22 cellular contexts compared by ENCODE assay signal in the genomic region with DNA sequence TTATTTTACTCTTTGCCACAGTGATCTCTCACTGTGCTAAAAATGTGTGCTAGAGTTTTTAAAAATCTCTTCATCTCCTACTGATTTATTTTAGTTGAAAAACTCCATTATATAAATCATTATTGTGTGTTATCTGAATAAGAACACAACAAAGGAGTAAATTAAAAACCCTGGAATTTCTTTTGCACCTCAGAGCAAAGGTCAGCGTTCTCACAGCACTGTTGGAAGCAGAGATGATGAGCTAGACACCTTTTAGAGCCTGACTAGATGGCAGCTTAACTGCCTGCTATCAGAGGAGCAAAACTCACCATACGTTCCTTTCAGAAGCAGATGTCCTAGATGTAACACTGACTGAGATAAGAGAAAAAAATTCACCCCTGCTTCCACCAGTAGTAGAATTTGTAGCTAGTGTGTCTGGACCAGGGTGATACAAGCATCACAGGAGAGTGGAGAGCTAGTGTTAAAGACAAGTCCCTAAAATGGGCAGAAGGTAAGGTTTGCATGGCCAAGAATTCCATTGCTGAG.
DNase-seq lines count a peak whose midpoint lies in the region; ATAC-seq, FAIRE-seq and TF ChIP-seq lines count a peak whose summit lies in the region.
"Had no signal": no experiment of that assay in that cellular context is flagged by ENCODE, and none has a peak within 500 bp of the region (broad histone marks: within the 10 kb centered on the region; RNA-seq: fewer than 3 reads in every experiment).

No MANE protein-coding gene starts in this region.

- no peak overlapping the region for H3K56ac ChIP-seq in H1 (replicated peaks; ENCODE audit: insufficient read length, low read depth, low read length)

- CTCF ChIA-PET in H1 (lab: Charles Lee; ENCODE audit: partially characterized antibody), result interaction anchor here (0.9 to 2.2 kb wide), 8 partner anchors 10 to 295 kb away, joined by 3 to 9 read pairs (median 4); no protein-coding TSS in a partner anchor

- POLR2A ChIA-PET in H1 (lab: Charles Lee; ENCODE audit: partially characterized antibody), result no interaction called here

- H3K4me3 Mint-ChIP-seq in osteocyte (ENCODE audit: unreplicated experiment), result no peak overlapping the region
- H3K4me3 Mint-ChIP-seq: CD4-positive, alpha-beta T cell had no signal

- H2BK20ac ChIP-seq in H1 (ENCODE audit: low read length), result no peak overlapping the region

- no peak overlapping the region for H3K27ac ChIP-seq in H1 (ENCODE audit: low read depth, low read length)

- no peak for ATAC-seq in GM21447 (IDR thresholded peaks at IDR 0.05; ENCODE audit: unreplicated experiment)

- H2BK5ac ChIP-seq in H1 (ENCODE audit: low read depth, low read length), result no peak overlapping the region

- H3K18ac ChIP-seq in H1 (ENCODE audit: extremely low read depth, low read length), result no peak overlapping the region

- H3K14ac ChIP-seq in H1 (ENCODE audit: insufficient read length), result no peak overlapping the region

- peak; percentile 60 for FAIRE-seq in H1 (lab: Jason Lieb, UNC)
- FAIRE-seq: GM12891, H54 had no signal

- H3K4me1 ChIP-seq in H1 (replicated peaks in 1 of 4; ENCODE audit: control insufficient read depth in 3 of 4, insufficient read depth in 4 of 4, low read length in 3 of 4), result peaks cover 0 to 6% (median 2%) of the 10 kb centered on the region in 4 experiments; a peak in 3 of 7 replicates

- in situ Hi-C loops in G401 (cut with HindIII; ENCODE audit: low sequenced_read_pairs), result no loop called here

- DNase-seq in NCI-H2171 treated with DMSO at 0.1 percent for 48 hours (lab: John Stamatoyannopoulos, UW), result peak; percentile 20
- no peak for DNase-seq in NCI-H2171 (lab: John Stamatoyannopoulos, UW)
- DNase-seq in G401 (ENCODE audit: low spot score), result peak; percentile 68
- peak in 1 of 2 experiments; percentile 28 for DNase-seq in H1 (ENCODE audit: low read depth in 1 of 2, low spot score in 2 of 2)
- peak; percentile 8 for DNase-seq in osteocyte (ENCODE audit: extremely low spot score, unreplicated experiment)
- DNase-seq in posterior cingulate gyrus, result no peak
- DNase-seq: CD4-positive, alpha-beta T cell; DMS53; GF-D8; Karpas-422; NCI-H1105; NCI-H1436 treated with DMSO at 0.1 percent for 48 hours; NCI-H2029 treated with DMSO at 0.1 percent for 48 hours; NCI-H226; NCI-H510A; NCI-H69; RPMI8226; SHP77; SW 1271 had no signal

- TF ChIP-seq POLR2A in H1 (IDR thresholded peaks at IDR 0.05; ENCODE audit: control extremely low read depth in 1 of 2, low read depth in 2 of 2, low read length in 2 of 2), result no peak

- H4K91ac ChIP-seq in H1 (replicated peaks; ENCODE audit: insufficient read length, low read length), result no peak overlapping the region

- WGBS in H1 (ENCODE audit: extremely low coverage in 1 of 2, insufficient coverage in 1 of 2, insufficient read length in 1 of 2, insufficient replicate concordance in 2 of 2, low coverage in 1 of 2, low lambda C conversion rate in 2 of 2, missing lambda C conversion rate in 1 of 2), 2 experiments, result 71% methylated on average over 2 of the region's 2 CpGs; no CpG with 5 or more reads in 1 of the 2 experiments

- no peaks in the 10 kb centered on the region for H3K9me3 Mint-ChIP-seq in osteocyte (ENCODE audit: unreplicated experiment)
- H3K9me3 Mint-ChIP-seq: CD4-positive, alpha-beta T cell had no signal

- no peak overlapping the region for H4K5ac ChIP-seq in H1 (ENCODE audit: insufficient read length, low read depth, low read length)

- H4K20me1 ChIP-seq in H1 (replicated peaks in 1 of 2; ENCODE audit: control insufficient read depth in 1 of 2, insufficient read depth in 2 of 2, low read length in 2 of 2), result no peaks in the 10 kb centered on the region

- no peaks in the 10 kb centered on the region for H3K79me1 ChIP-seq in H1 (ENCODE audit: low read depth, low read length)

- no peaks in the 10 kb centered on the region for H3K23me2 ChIP-seq in H1 (ENCODE audit: low read depth, low read length)

- intact Hi-C loops in posterior cingulate gyrus (cut with DNase I), result no loop called here

- H3K4me2 ChIP-seq in H1 (ENCODE audit: insufficient read depth in 1 of 2, low read depth in 2 of 2, low read length in 2 of 2), result no peak overlapping the region

- H2AFZ ChIP-seq in H1 (ENCODE audit: low read length), result peak overlapping the region; percentile 20; the same call in 1 of the 2 replicates

- H3K36me3 ChIP-seq in H1 (ENCODE audit: control insufficient read depth in 2 of 4, insufficient read depth in 4 of 4, low read length in 3 of 4), result no peaks in the 10 kb centered on the region

- no peaks in the 10 kb centered on the region for H3K27me3 ChIP-seq in H1 (replicated peaks in 1 of 4; ENCODE audit: control insufficient read depth in 3 of 4, extremely low read depth in 1 of 4, insufficient read depth in 3 of 4, low read length in 3 of 4)

- no peak overlapping the region for H3K27ac Mint-ChIP-seq in osteocyte (ENCODE audit: unreplicated experiment)
- H3K27ac Mint-ChIP-seq: CD4-positive, alpha-beta T cell had no signal

- no peaks in the 10 kb centered on the region for H3K36me3 Mint-ChIP-seq in osteocyte (ENCODE audit: unreplicated experiment)

- no peak for TF ChIP-seq RAD21 in H1 (IDR thresholded peaks at IDR 0.05 in 1 of 2, conservative IDR thresholded peaks at IDR 0.05 in 1 of 2; ENCODE audit: low read depth in 2 of 2, low read length in 2 of 2)

- H3K4me3 ChIP-seq in H1 (ENCODE audit: extremely low read depth in 1 of 4, insufficient read depth in 2 of 4, low read depth in 3 of 4, low read length in 4 of 4), result no peak overlapping the region

- no peaks in the 10 kb centered on the region for H3K27me3 Mint-ChIP-seq in osteocyte (ENCODE audit: unreplicated experiment)

- H3K9me3 ChIP-seq in H1 (ENCODE audit: insufficient read depth in 2 of 2, low read depth in 1 of 2, low read length in 1 of 2), result no peaks in the 10 kb centered on the region

- TF ChIP-seq CTCF in H1 (IDR thresholded peaks at IDR 0.05; ENCODE audit: control extremely low read depth in 1 of 3, insufficient read depth in 1 of 3, low read depth in 1 of 3, low read length in 3 of 3), result no peak
- no peak for TF ChIP-seq CTCF in osteocyte (IDR thresholded peaks at IDR 0.05)

- peaks cover 2% of the 10 kb centered on the region for H3K4me1 Mint-ChIP-seq in osteocyte (ENCODE audit: unreplicated experiment)

- H3K9ac ChIP-seq in H1 (replicated peaks in 1 of 4; ENCODE audit: extremely low read depth in 1 of 4, low read depth in 3 of 4, low read length in 3 of 4), result no peak overlapping the region

- no peak for TF ChIP-seq EP300 in H1 (IDR thresholded peaks at IDR 0.05; ENCODE audit: borderline replicate concordance in 1 of 2, low read depth in 2 of 2, low read length in 2 of 2)

- H2AK5ac ChIP-seq in H1 (ENCODE audit: low read depth, low read length), result no peak overlapping the region

- H3K23ac ChIP-seq in H1 (ENCODE audit: insufficient read length), result no peak overlapping the region

- H3K79me2 ChIP-seq in H1 (ENCODE audit: control insufficient read depth in 1 of 2, insufficient read depth in 2 of 2, low read length in 2 of 2), result no peaks in the 10 kb centered on the region

- H2BK120ac ChIP-seq in H1 (replicated peaks; ENCODE audit: low read depth, low read length), result no peak overlapping the region

- H2BK15ac ChIP-seq in H1 (ENCODE audit: low read length), result no peak overlapping the region

- H2BK12ac ChIP-seq in H1 (ENCODE audit: low read depth, low read length), result no peak overlapping the region

- no peak overlapping the region for H3K4ac ChIP-seq in H1 (replicated peaks; ENCODE audit: insufficient read length, low read depth, low read length)

- H4K8ac ChIP-seq in H1 (ENCODE audit: extremely low read depth, insufficient read depth, low read length), result no peak overlapping the region

TF ChIP-seq in H1, 55 proteins besides CTCF, POLR2A, EP300 and RAD21 (continues in another document):
- TF ChIP-seq TEAD4 (IDR thresholded peaks at IDR 0.05; ENCODE audit: low read depth, low read length), result no peak
- no peak for TF ChIP-seq HDAC6 (IDR thresholded peaks at IDR 0.05; ENCODE audit: low read depth, low read length)
- no peak for TF ChIP-seq CREB1 (IDR thresholded peaks at IDR 0.05)
- no peak for TF ChIP-seq EZH2 (IDR thresholded peaks at IDR 0.05; ENCODE audit: low read depth, low read length, severe bottlenecking)
- no peak for TF ChIP-seq SRF (IDR thresholded peaks at IDR 0.05; ENCODE audit: low read depth, low read length)
- TF ChIP-seq NRF1 (IDR thresholded peaks at IDR 0.05; ENCODE audit: low read depth, low read length), result no peak
- TF ChIP-seq HDAC2 (IDR thresholded peaks at IDR 0.05; ENCODE audit: borderline replicate concordance in 1 of 2, low read depth in 2 of 2, low read length in 2 of 2), result no peak
- no peak for TF ChIP-seq CEBPB (IDR thresholded peaks at IDR 0.05; ENCODE audit: low read depth, low read length)
- no peak for TF ChIP-seq SAP30 (IDR thresholded peaks at IDR 0.05; ENCODE audit: insufficient read depth, insufficient replicate concordance, low read length)
- no peak for TF ChIP-seq CBX8 (IDR thresholded peaks at IDR 0.05; ENCODE audit: borderline replicate concordance, low read depth, low read length)
- TF ChIP-seq ZNF274 (IDR thresholded peaks at IDR 0.05; ENCODE audit: borderline replicate concordance, extremely low read depth, low read length), result no peak
- TF ChIP-seq TBP (IDR thresholded peaks at IDR 0.05; ENCODE audit: low read depth, low read length), result no peak
- TF ChIP-seq, protein P1, sequence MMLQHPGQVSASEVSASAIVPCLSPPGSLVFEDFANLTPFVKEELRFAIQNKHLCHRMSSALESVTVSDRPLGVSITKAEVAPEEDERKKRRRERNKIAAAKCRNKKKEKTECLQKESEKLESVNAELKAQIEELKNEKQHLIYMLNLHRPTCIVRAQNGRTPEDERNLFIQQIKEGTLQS (IDR thresholded peaks at IDR 0.05; ENCODE audit: insufficient read depth, low read depth, low read length), result no peak
- TF ChIP-seq POU5F1 (IDR thresholded peaks at IDR 0.05; ENCODE audit: low read depth, low read length), result no peak
- no peak for TF ChIP-seq POLR2AphosphoS5 (IDR thresholded peaks at IDR 0.05; ENCODE audit: low read depth, low read length)
- no peak for TF ChIP-seq GTF2F1 (IDR thresholded peaks at IDR 0.05; ENCODE audit: borderline replicate concordance, low read depth, low read length)
- TF ChIP-seq, protein P2, sequence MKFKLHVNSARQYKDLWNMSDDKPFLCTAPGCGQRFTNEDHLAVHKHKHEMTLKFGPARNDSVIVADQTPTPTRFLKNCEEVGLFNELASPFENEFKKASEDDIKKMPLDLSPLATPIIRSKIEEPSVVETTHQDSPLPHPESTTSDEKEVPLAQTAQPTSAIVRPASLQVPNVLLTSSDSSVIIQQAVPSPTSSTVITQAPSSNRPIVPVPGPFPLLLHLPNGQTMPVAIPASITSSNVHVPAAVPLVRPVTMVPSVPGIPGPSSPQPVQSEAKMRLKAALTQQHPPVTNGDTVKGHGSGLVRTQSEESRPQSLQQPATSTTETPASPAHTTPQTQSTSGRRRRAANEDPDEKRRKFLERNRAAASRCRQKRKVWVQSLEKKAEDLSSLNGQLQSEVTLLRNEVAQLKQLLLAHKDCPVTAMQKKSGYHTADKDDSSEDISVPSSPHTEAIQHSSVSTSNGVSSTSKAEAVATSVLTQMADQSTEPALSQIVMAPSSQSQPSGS (IDR thresholded peaks at IDR 0.05; ENCODE audit: low read length), result no peak
- TF ChIP-seq SP2 (IDR thresholded peaks at IDR 0.05; ENCODE audit: low read length), result no peak

Comparison
In these comparisons a context has a peak if more than half of its experiments do, and no peak if none do; other contexts are left out.
1. DNase-seq: peak in NCI-H2171 treated with DMSO at 0.1 percent for 48 hours (single experiment), G401 (single experiment) and osteocyte (single experiment); none in NCI-H2171 (single experiment) and posterior cingulate gyrus (0 of 10).